Comparison of ENCODE assay signal across 1 cellular context in the genomic region with DNA sequence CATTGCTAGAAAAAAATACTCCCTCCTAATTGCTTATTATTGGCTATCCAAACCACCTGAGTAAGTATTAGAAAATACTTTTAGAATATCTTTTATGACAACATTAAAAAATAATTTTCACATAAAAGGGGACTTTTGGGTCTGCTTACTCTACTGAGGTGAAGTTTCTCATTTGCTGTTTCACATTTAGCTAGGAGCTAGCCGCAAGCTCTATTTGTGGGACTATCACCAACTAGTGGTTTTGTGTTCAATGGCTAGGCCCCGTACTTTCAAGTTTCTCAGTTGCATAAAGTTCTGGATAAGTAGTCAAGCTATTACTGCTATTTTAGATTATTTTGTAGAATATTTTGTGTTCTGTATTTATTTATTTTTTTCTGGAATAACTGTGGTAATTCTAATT.
TF ChIP-seq lines count a peak whose summit lies in the region.

No MANE protein-coding gene starts in this region.

TF ChIP-seq in GM12878, 131 proteins besides CTCF, POLR2A, EP300 and RAD21 (continued from another document):
- TF ChIP-seq, protein P1, sequence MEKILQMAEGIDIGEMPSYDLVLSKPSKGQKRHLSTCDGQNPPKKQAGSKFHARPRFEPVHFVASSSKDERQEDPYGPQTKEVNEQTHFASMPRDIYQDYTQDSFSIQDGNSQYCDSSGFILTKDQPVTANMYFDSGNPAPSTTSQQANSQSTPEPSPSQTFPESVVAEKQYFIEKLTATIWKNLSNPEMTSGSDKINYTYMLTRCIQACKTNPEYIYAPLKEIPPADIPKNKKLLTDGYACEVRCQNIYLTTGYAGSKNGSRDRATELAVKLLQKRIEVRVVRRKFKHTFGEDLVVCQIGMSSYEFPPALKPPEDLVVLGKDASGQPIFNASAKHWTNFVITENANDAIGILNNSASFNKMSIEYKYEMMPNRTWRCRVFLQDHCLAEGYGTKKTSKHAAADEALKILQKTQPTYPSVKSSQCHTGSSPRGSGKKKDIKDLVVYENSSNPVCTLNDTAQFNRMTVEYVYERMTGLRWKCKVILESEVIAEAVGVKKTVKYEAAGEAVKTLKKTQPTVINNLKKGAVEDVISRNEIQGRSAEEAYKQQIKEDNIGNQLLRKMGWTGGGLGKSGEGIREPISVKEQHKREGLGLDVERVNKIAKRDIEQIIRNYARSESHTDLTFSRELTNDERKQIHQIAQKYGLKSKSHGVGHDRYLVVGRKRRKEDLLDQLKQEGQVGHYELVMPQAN (conservative IDR thresholded peaks at IDR 0.05), result no peak
- TF ChIP-seq BCL11A (IDR thresholded peaks at IDR 0.05; ENCODE audit: low read depth, low read length) (0 out of 2 replicates have a peak, but pooled peaks have one; percentile 45), SRF (IDR thresholded peaks at IDR 0.05; ENCODE audit: low read depth in 2 of 2, low read length in 2 of 2) (no peak), FOXM1 (IDR thresholded peaks at IDR 0.05; ENCODE audit: low read depth, low read length) (0 out of 2 replicates have a peak, but pooled peaks have one; percentile 26), IKZF2 (IDR thresholded peaks at IDR 0.05) (peak in 1 of 2 experiments; percentile 11; a peak in 2 of 4 replicates), MEF2B (IDR thresholded peaks at IDR 0.05; ENCODE audit: partially characterized antibody, poor library complexity, severe bottlenecking) (peak; percentile 26), MEF2A (IDR thresholded peaks at IDR 0.05; ENCODE audit: insufficient read depth, low read depth, low read length) (peak; percentile 75), MTA3 (IDR thresholded peaks at IDR 0.05; ENCODE audit: borderline replicate concordance, low read length) (no peak), MTA2 (IDR thresholded peaks at IDR 0.05; ENCODE audit: low read depth) (peak; percentile 63), CREM (IDR thresholded peaks at IDR 0.05; ENCODE audit: low read depth) (peak; percentile 22; the same call in 1 of the 2 replicates), BHLHE40 (IDR thresholded peaks at IDR 0.05; ENCODE audit: borderline replicate concordance in 1 of 2, low read depth in 2 of 2, low read length in 1 of 2) (no peak), CBX5 (IDR thresholded peaks at IDR 0.05; ENCODE audit: low read depth) (no peak), JUNB (IDR thresholded peaks at IDR 0.05) (no peak)
- TF ChIP-seq, protein P2, sequence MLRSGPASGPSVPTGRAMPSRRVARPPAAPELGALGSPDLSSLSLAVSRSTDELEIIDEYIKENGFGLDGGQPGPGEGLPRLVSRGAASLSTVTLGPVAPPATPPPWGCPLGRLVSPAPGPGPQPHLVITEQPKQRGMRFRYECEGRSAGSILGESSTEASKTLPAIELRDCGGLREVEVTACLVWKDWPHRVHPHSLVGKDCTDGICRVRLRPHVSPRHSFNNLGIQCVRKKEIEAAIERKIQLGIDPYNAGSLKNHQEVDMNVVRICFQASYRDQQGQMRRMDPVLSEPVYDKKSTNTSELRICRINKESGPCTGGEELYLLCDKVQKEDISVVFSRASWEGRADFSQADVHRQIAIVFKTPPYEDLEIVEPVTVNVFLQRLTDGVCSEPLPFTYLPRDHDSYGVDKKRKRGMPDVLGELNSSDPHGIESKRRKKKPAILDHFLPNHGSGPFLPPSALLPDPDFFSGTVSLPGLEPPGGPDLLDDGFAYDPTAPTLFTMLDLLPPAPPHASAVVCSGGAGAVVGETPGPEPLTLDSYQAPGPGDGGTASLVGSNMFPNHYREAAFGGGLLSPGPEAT (IDR thresholded peaks at IDR 0.05; ENCODE audit: low read depth), result peak; percentile 63; the same call in 1 of the 2 replicates
- TF ChIP-seq, protein P3, sequence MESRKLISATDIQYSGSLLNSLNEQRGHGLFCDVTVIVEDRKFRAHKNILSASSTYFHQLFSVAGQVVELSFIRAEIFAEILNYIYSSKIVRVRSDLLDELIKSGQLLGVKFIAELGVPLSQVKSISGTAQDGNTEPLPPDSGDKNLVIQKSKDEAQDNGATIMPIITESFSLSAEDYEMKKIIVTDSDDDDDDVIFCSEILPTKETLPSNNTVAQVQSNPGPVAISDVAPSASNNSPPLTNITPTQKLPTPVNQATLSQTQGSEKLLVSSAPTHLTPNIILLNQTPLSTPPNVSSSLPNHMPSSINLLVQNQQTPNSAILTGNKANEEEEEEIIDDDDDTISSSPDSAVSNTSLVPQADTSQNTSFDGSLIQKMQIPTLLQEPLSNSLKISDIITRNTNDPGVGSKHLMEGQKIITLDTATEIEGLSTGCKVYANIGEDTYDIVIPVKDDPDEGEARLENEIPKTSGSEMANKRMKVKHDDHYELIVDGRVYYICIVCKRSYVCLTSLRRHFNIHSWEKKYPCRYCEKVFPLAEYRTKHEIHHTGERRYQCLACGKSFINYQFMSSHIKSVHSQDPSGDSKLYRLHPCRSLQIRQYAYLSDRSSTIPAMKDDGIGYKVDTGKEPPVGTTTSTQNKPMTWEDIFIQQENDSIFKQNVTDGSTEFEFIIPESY (IDR thresholded peaks at IDR 0.05), result no peak
